In the genomic region with DNA sequence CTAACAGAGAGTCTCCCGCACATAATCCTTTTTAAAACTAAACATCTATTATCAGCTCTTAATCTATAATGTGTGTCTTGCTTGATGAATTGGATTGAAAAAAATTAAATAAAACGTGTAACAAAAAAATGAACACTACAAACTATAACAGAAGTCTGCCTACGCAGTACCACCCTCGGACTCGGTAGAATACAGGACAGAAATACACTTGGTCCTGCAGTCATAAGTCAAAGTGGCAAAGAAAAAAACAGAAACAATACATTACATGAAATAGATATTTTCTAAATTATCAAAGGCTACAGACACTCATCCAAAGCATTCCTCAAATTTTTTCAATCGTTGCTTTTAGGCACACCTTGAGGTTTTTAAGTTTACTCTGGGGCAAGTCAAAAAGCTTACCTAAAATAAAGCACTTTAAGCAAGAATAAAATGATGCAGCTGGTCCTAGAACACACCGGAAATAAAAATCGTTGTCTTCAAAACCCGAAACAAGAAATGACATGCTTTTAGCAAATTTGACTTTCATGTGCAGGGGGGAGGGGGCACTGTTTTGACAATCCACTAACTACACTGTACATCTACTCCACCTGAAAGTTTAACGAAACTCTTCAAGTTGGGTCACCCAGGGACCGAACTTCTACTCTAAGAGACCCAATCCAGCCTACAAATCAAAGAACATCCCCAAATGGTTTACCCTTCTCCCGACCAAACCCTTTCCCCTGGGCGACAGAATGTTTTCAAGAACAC, we compare ENCODE assay signal across 8 cellular contexts. TPM values are rescaled to one million over a fixed set of nuclear protein-coding genes. Genes with fewer than 3 reads are reported as not detected.
DNase-seq lines count a peak whose midpoint lies in the region; ATAC-seq and TF ChIP-seq lines count a peak whose summit lies in the region.

No MANE protein-coding gene starts in this region.

- no peaks in the 10 kb centered on the region for H3K27me3 Mint-ChIP-seq in natural killer cell (ENCODE audit: low read depth in 2 of 2)

- DNase-seq in AG04449 (ENCODE audit: low read depth, low spot score) (no peak), T follicular helper cell (ENCODE audit: low read depth) (peak; percentile 9), natural killer cell (no peak), NCI-H2107 (lab: John Stamatoyannopoulos, UW) (no peak), NCI-H2196 treated with DMSO at 0.1 percent for 48 hours (lab: John Stamatoyannopoulos, UW; ENCODE audit: unreplicated experiment) (no peak), COLO668 (lab: John Stamatoyannopoulos, UW; ENCODE audit: unreplicated experiment) (no peak)

- H3K9me3 Mint-ChIP-seq in natural killer cell: no peaks in the 10 kb centered on the region

- H3K36me3 Mint-ChIP-seq in natural killer cell: no peaks in the 10 kb centered on the region

- peaks cover 15 to 23% of the 10 kb centered on the region in 2 donors for H3K4me1 ChIP-seq in duodenal mucosa (ENCODE audit: control insufficient read depth in 1 of 2, insufficient read depth in 2 of 2, low read length in 2 of 2)

- intact Hi-C loops in natural killer cell (cut with micrococcal nuclease): loop anchor here (2.0 kb wide), 3 partner anchors 23 to 139 kb away; a partner anchor contains a TSS

- peak overlapping the region; percentile 98 for H3K4me3 Mint-ChIP-seq in natural killer cell

- peak; percentile 0 for ATAC-seq in GM21576 (IDR thresholded peaks at IDR 0.05; ENCODE audit: unreplicated experiment)
- ATAC-seq in natural killer cell: no peak

- POLR2A ChIA-PET in AG04449 (lab: Yijun Ruan, JAX): interaction anchor here (3.2 kb wide), 1 partner anchor 23 kb away, joined by 44 read pairs; a partner anchor contains a TSS

- no peaks in the 10 kb centered on the region for H3K9me3 ChIP-seq in duodenal mucosa (ENCODE audit: control insufficient read depth in 1 of 2, low read length in 2 of 2)

- peak overlapping the region; percentile 94 to 97 for H3K27ac Mint-ChIP-seq in natural killer cell

- H3K4me3 ChIP-seq in AG04449 (ENCODE audit: low read depth, low read length): peak overlapping the region; percentile 82
- peak overlapping the region; percentile 89 to 96 for H3K4me3 ChIP-seq in duodenal mucosa (ENCODE audit: low read depth in 1 of 2, low read length in 2 of 2)

- H3K9ac ChIP-seq in duodenal mucosa (ENCODE audit: low read depth in 1 of 2, low read length in 2 of 2): peak overlapping the region; percentile 74 to 92

- peaks cover 48 to 53% of the 10 kb centered on the region in 2 donors for H3K4me1 Mint-ChIP-seq in natural killer cell

- TF ChIP-seq CTCF in AG04449 (IDR thresholded peaks at IDR 0.05; ENCODE audit: insufficient read depth, low read length, missing control alignments): no peak
- TF ChIP-seq CTCF in natural killer cell (IDR thresholded peaks at IDR 0.05): no peak

- peak overlapping the region; percentile 96 for H3K27ac ChIP-seq in duodenal mucosa (ENCODE audit: low read depth, low read length)

- no peaks in the 10 kb centered on the region for H3K36me3 ChIP-seq in duodenal mucosa (ENCODE audit: control insufficient read depth in 1 of 2, insufficient read depth in 2 of 2, low read length in 2 of 2)

- no peaks in the 10 kb centered on the region for H3K27me3 ChIP-seq in duodenal mucosa (ENCODE audit: control insufficient read depth in 1 of 2, insufficient read depth in 2 of 2, low read length in 2 of 2)

- CTCF ChIA-PET in AG04449 (lab: Yijun Ruan, JAX): interaction anchor here (1.1 kb wide), 1 partner anchor 520 kb away, joined by 4 read pairs; no protein-coding TSS in a partner anchor

RNA-seq across cellular contexts. Expression of a gene that starts 1.3 kb away (rescaled TPM):
- 100 to 1,000 TPM; 223 to 297 (median 259) TPM for total RNA-seq in natural killer cell

RNA-seq across cellular contexts. Expression of a gene that starts 22.9 kb away (rescaled TPM):
- 10 to 100 TPM; 16.3 to 18.7 (median 18.3) TPM for total RNA-seq in natural killer cell
